ENCODE assay signal across 34 cellular contexts in genomic region chr11:29989181-29989580, GRCh38. TPM values are rescaled to one million over a fixed set of nuclear protein-coding genes. Genes with fewer than 3 reads are reported as not detected.
"Had no signal": no experiment of that assay in that cellular context is flagged by ENCODE, and none has a peak within 500 bp of the region (broad histone marks: within the 10 kb centered on the region; RNA-seq: fewer than 3 reads in every experiment).

No MANE protein-coding gene starts in this region.

- H3K79me2 ChIP-seq: hepatocyte had no signal

- H3K4me1 ChIP-seq: ascending aorta, gastroesophageal sphincter, pancreas, prostate gland, stomach, suprapubic skin, tibial artery, upper lobe of right lung had no signal

- H3K4me1 Mint-ChIP-seq: activated CD4-positive, alpha-beta T cell treated with anti-CD3 and anti-CD28 coated beads, Interleukin-2, amount 10 ng/mL, durations not matched to agents 24 days and 14 days; activated naive CD4-positive, alpha-beta T cell treated with anti-CD3 and anti-CD28 coated beads, Interleukin-2, amount 10 ng/mL, durations not matched to agents 7 days and 5 days; activated naive CD8-positive, alpha-beta T cell treated with anti-CD3 and anti-CD28 coated beads, Interleukin-2, amount 10 ng/mL, durations not matched to agents 7 days and 5 days; brain; memory B cell; naive thymus-derived CD8-positive, alpha-beta T cell; neural crest cell; stimulated activated naive B cell treated with anti-CD40 and anti-IgM and Interleukin-4, amounts not matched to agents 10 μg/mL and 1 μg/mL and 100 μg/mL, for 72 hours had no signal

- H3K27ac ChIP-seq: ascending aorta, gastroesophageal sphincter, hepatocyte, pancreas, prostate gland, stomach, suprapubic skin, tibial artery, upper lobe of right lung had no signal

- H3K36me3 ChIP-seq: ascending aorta, gastroesophageal sphincter, pancreas, prostate gland, stomach, suprapubic skin, tibial artery, upper lobe of right lung had no signal

- H3K9me3 ChIP-seq: ascending aorta, pancreas, prostate gland, tibial artery, upper lobe of right lung had no signal

- DNase-seq: activated CD4-positive, alpha-beta memory T cell treated with anti-CD3 and anti-CD28 coated beads for 36 hours; activated CD4-positive, alpha-beta T cell treated with anti-CD3 and anti-CD28 coated beads, Interleukin-2, amount 10 ng/mL, durations not matched to agents 24 days and 14 days; activated CD4-positive, CD25-positive, alpha-beta regulatory T cell treated with anti-CD3 and anti-CD28 coated beads, Interleukin-2, amount 50 U/mL, for 72 hours; activated CD8-positive, alpha-beta memory T cell treated with anti-CD3 and anti-CD28 coated beads, Interleukin-2, amount 50 U/mL, for 4 hours; activated gamma-delta T cell; activated naive CD4-positive, alpha-beta T cell treated with anti-CD3 and anti-CD28 coated beads, Interleukin-2, amount 10 ng/mL, durations not matched to agents 7 days and 5 days; activated naive CD8-positive, alpha-beta T cell treated with anti-CD3 and anti-CD28 coated beads, Interleukin-2, amount 10 ng/mL, durations not matched to agents 7 days and 5 days; activated T-cell treated with anti-CD3 and anti-CD28 coated beads, Interleukin-2, amount 50 U/mL, for 24 hours; cortex of kidney; midbrain; naive thymus-derived CD8-positive, alpha-beta T cell; nucleus accumbens; pancreas; retina; stimulated activated CD4-positive, alpha-beta T cell treated with anti-CD3 and anti-CD28 coated beads, Interleukin-15, amount 100 ng/mL, for 24 hours; stimulated activated CD4-positive, alpha-beta T cell treated with anti-CD3 and anti-CD28 coated beads, Interleukin-2, amount 100 ng/mL, for 24 hours; stimulated activated naive B cell treated with anti-CD40 and anti-IgM and Interleukin-4, amounts not matched to agents 10 μg/mL and 1 μg/mL and 100 μg/mL, for 72 hours; stomach; tibial artery; upper lobe of right lung had no signal

- H3K27me3 Mint-ChIP-seq: activated CD4-positive, alpha-beta memory T cell treated with anti-CD3 and anti-CD28 coated beads for 36 hours; activated CD4-positive, alpha-beta T cell treated with anti-CD3 and anti-CD28 coated beads, Interleukin-2, amount 10 ng/mL, durations not matched to agents 24 days and 14 days; activated naive CD4-positive, alpha-beta T cell treated with anti-CD3 and anti-CD28 coated beads, Interleukin-2, amount 10 ng/mL, durations not matched to agents 7 days and 5 days; activated naive CD8-positive, alpha-beta T cell treated with anti-CD3 and anti-CD28 coated beads, Interleukin-2, amount 10 ng/mL, durations not matched to agents 7 days and 5 days; activated T-cell treated with anti-CD3 and anti-CD28 coated beads, Interleukin-2, amount 50 U/mL, for 24 hours; brain; memory B cell; naive thymus-derived CD8-positive, alpha-beta T cell; stimulated activated naive B cell treated with anti-CD40 and anti-IgM and Interleukin-4, amounts not matched to agents 10 μg/mL and 1 μg/mL and 100 μg/mL, for 72 hours had no signal

- H2AFZ ChIP-seq: hepatocyte had no signal

- H3K36me3 Mint-ChIP-seq: activated CD4-positive, alpha-beta memory T cell treated with anti-CD3 and anti-CD28 coated beads for 36 hours; activated naive CD4-positive, alpha-beta T cell treated with anti-CD3 and anti-CD28 coated beads, Interleukin-2, amount 10 ng/mL, durations not matched to agents 7 days and 5 days; activated naive CD8-positive, alpha-beta T cell treated with anti-CD3 and anti-CD28 coated beads, Interleukin-2, amount 10 ng/mL, durations not matched to agents 7 days and 5 days; brain; memory B cell; naive thymus-derived CD8-positive, alpha-beta T cell; stimulated activated naive B cell treated with anti-CD40 and anti-IgM and Interleukin-4, amounts not matched to agents 10 μg/mL and 1 μg/mL and 100 μg/mL, for 72 hours had no signal

- H3K4me2 ChIP-seq: hepatocyte had no signal

- H3K4me3 Mint-ChIP-seq: activated CD4-positive, alpha-beta memory T cell treated with anti-CD3 and anti-CD28 coated beads for 36 hours; activated CD4-positive, alpha-beta T cell treated with anti-CD3 and anti-CD28 coated beads, Interleukin-2, amount 10 ng/mL, durations not matched to agents 24 days and 14 days; activated naive CD4-positive, alpha-beta T cell treated with anti-CD3 and anti-CD28 coated beads, Interleukin-2, amount 10 ng/mL, durations not matched to agents 7 days and 5 days; activated naive CD8-positive, alpha-beta T cell treated with anti-CD3 and anti-CD28 coated beads, Interleukin-2, amount 10 ng/mL, durations not matched to agents 7 days and 5 days; activated T-cell treated with anti-CD3 and anti-CD28 coated beads, Interleukin-2, amount 50 U/mL, for 24 hours; brain; memory B cell; naive thymus-derived CD8-positive, alpha-beta T cell; neural crest cell; stimulated activated naive B cell treated with anti-CD40 and anti-IgM and Interleukin-4, amounts not matched to agents 10 μg/mL and 1 μg/mL and 100 μg/mL, for 72 hours had no signal

- H3K9me3 Mint-ChIP-seq: activated CD4-positive, alpha-beta memory T cell treated with anti-CD3 and anti-CD28 coated beads for 36 hours; activated CD4-positive, alpha-beta T cell treated with anti-CD3 and anti-CD28 coated beads, Interleukin-2, amount 10 ng/mL, durations not matched to agents 24 days and 14 days; activated naive CD4-positive, alpha-beta T cell treated with anti-CD3 and anti-CD28 coated beads, Interleukin-2, amount 10 ng/mL, durations not matched to agents 7 days and 5 days; memory B cell; stimulated activated naive B cell treated with anti-CD40 and anti-IgM and Interleukin-4, amounts not matched to agents 10 μg/mL and 1 μg/mL and 100 μg/mL, for 72 hours had no signal

- H3K4me3 ChIP-seq: ascending aorta, gastroesophageal sphincter, hepatocyte, pancreas, prostate gland, stomach, suprapubic skin, tibial artery, upper lobe of right lung had no signal

- H3K27ac Mint-ChIP-seq: activated CD4-positive, alpha-beta memory T cell treated with anti-CD3 and anti-CD28 coated beads for 36 hours; activated CD4-positive, alpha-beta T cell treated with anti-CD3 and anti-CD28 coated beads, Interleukin-2, amount 10 ng/mL, durations not matched to agents 24 days and 14 days; activated naive CD4-positive, alpha-beta T cell treated with anti-CD3 and anti-CD28 coated beads, Interleukin-2, amount 10 ng/mL, durations not matched to agents 7 days and 5 days; activated naive CD8-positive, alpha-beta T cell treated with anti-CD3 and anti-CD28 coated beads, Interleukin-2, amount 10 ng/mL, durations not matched to agents 7 days and 5 days; activated T-cell treated with anti-CD3 and anti-CD28 coated beads, Interleukin-2, amount 50 U/mL, for 24 hours; brain; memory B cell; naive thymus-derived CD8-positive, alpha-beta T cell; stimulated activated naive B cell treated with anti-CD40 and anti-IgM and Interleukin-4, amounts not matched to agents 10 μg/mL and 1 μg/mL and 100 μg/mL, for 72 hours had no signal

- H3K27me3 ChIP-seq: ascending aorta, gastroesophageal sphincter, hepatocyte, pancreas, stomach, suprapubic skin, tibial artery, upper lobe of right lung had no signal

RNA-seq across cellular contexts. Expression of gene KCNA4, which starts 27.6 kb away (rescaled TPM):
- total RNA-seq: activated CD4-positive, alpha-beta memory T cell treated with anti-CD3 and anti-CD28 coated beads for 36 hours; activated CD4-positive, alpha-beta T cell treated with anti-CD3 and anti-CD28 coated beads, Interleukin-2, amount 10 ng/mL, durations not matched to agents 24 days and 14 days; activated CD8-positive, alpha-beta memory T cell treated with anti-CD3 and anti-CD28 coated beads for 36 hours; activated naive CD8-positive, alpha-beta T cell treated with anti-CD3 and anti-CD28 coated beads, Interleukin-2, amount 10 ng/mL, durations not matched to agents 7 days and 5 days; chondrocyte; endothelial cell of umbilical vein; esophagus mucosa; naive thymus-derived CD8-positive, alpha-beta T cell; pancreas; T-helper 1 cell treated with Interleukin-12 subunit alpha and Interleukin-12 subunit beta and Interleukin-4 antibody, amounts not matched to agents 30 ng/mL and 1 ng/mL, for 36 hours had no signal
- polyA plus RNA-seq: endothelial cell of umbilical vein; keratinocyte; naive thymus-derived CD8-positive, alpha-beta T cell; stomach had no signal
